In genomic region chr2:203880557-203881125, GRCh38 we compare ENCODE assay signal across 18 cellular contexts. TPM values are rescaled to one million over a fixed set of nuclear protein-coding genes. Genes with fewer than 3 reads are reported as not detected.
"Had no signal": no experiment of that assay in that cellular context is flagged by ENCODE, and none has a peak within 500 bp of the region (broad histone marks: within the 10 kb centered on the region; RNA-seq: fewer than 3 reads in every experiment).

No MANE protein-coding gene starts in this region.

- DNase-seq: activated CD4-positive, alpha-beta T cell treated with anti-CD3 and anti-CD28 coated beads, Interleukin-2, amount 10 ng/mL, durations not matched to agents 24 days and 14 days; activated CD4-positive, CD25-positive, alpha-beta regulatory T cell; activated naive CD4-positive, alpha-beta T cell; central memory CD4-positive, alpha-beta T cell; heart right ventricle; immature natural killer cell; kidney glomerular epithelial cell; left ventricle myocardium superior; occipital lobe; retina; stimulated activated CD4-positive, alpha-beta T cell treated with anti-CD3 and anti-CD28 coated beads, Interleukin-2, amount 100 ng/mL, for 24 hours; transverse colon had no signal

- H3K4me1 ChIP-seq: transverse colon, vagina had no signal

- FAIRE-seq: colon had no signal

- H3K27me3 ChIP-seq: gastroesophageal sphincter, heart right ventricle, transverse colon, vagina had no signal

- H3K4me3 ChIP-seq: gastroesophageal sphincter, heart right ventricle, transverse colon, vagina had no signal

- H3K9me3 ChIP-seq: gastroesophageal sphincter, heart right ventricle, transverse colon, vagina had no signal

- H3K27ac ChIP-seq: gastroesophageal sphincter, transverse colon, vagina had no signal

- H3K36me3 ChIP-seq: gastroesophageal sphincter, heart right ventricle, transverse colon, vagina had no signal

- ATAC-seq: esophagus mucosa, gastroesophageal sphincter, left ventricle myocardium superior had no signal

RNA-seq across cellular contexts. Expression of gene CTLA4, which starts 13.1 kb away (rescaled TPM):
- total RNA-seq: left ventricle myocardium superior, occipital lobe, posterior vena cava had no signal
- polyA plus RNA-seq: neural cell had no signal

RNA-seq across cellular contexts. Expression of gene ICOS, which starts 55.9 kb away (rescaled TPM):
- total RNA-seq: esophagus mucosa, left ventricle myocardium superior, occipital lobe had no signal
- polyA plus RNA-seq: neural cell had no signal
